In genomic region chr3:94417963-94418455, GRCh38 we compare ENCODE assay signal across 37 cellular contexts.
"Had no signal": no experiment of that assay in that cellular context is flagged by ENCODE, and none has a peak within 500 bp of the region (broad histone marks: within the 10 kb centered on the region; RNA-seq: fewer than 3 reads in every experiment).

No MANE protein-coding gene starts in this region.

- H3K27me3 ChIP-seq: adrenal gland, body of pancreas, brain microvascular endothelial cell, breast epithelium had no signal

- H3K4me1 ChIP-seq: adrenal gland, body of pancreas, breast epithelium had no signal

- H3K27ac Mint-ChIP-seq: activated B cell treated with CpG ODN at 0.5 μM for 24 hours; activated CD4-positive, alpha-beta memory T cell treated with anti-CD3 and anti-CD28 coated beads for 36 hours; activated CD4-positive, alpha-beta T cell treated with anti-CD3 and anti-CD28 coated beads, Interleukin-2, amount 10 ng/mL, durations not matched to agents 24 days and 14 days; activated CD8-positive, alpha-beta T cell treated with anti-CD3 and anti-CD28 coated beads for 36 hours; activated naive CD4-positive, alpha-beta T cell treated with anti-CD3 and anti-CD28 coated beads for 36 hours; activated naive CD4-positive, alpha-beta T cell treated with anti-CD3 and anti-CD28 coated beads, Interleukin-2, amount 50 U/mL, for 72 hours; activated naive CD8-positive, alpha-beta T cell treated with anti-CD3 and anti-CD28 coated beads for 36 hours; activated T-cell treated with anti-CD3 and anti-CD28 coated beads, Interleukin-2, amount 50 U/mL, for 72 hours; activated T-helper 1 cell treated with anti-CD3 and anti-CD28 coated beads, Interleukin-12 subunit alpha, Interleukin-12 subunit beta, Interleukin-2, Interleukin-4 antibody, amounts not matched to agents 30 ng/mL and 10 ng/mL and 1 ng/mL, durations not matched to agents 14 hours and 24 hours and 36 hours; activated T-helper 17 cell treated with anti-CD3 and anti-CD28 coated beads, Interleukin-2, amount 50 U/mL, for 72 hours; T-helper 1 cell treated with Interleukin-12 subunit alpha and Interleukin-12 subunit beta and Interleukin-4 antibody, amounts not matched to agents 30 μg/mL and 1 μg/mL, for 36 hours; T-helper 2 cell treated with Interferon-gamma antibody and Interleukin-4, amounts not matched to agents 5 μg/mL and 100 μg/mL, for 36 hours had no signal

- H3K27me3 Mint-ChIP-seq: activated B cell treated with CpG ODN at 0.5 μM for 24 hours; activated CD4-positive, alpha-beta memory T cell treated with anti-CD3 and anti-CD28 coated beads for 36 hours; activated CD4-positive, alpha-beta T cell treated with anti-CD3 and anti-CD28 coated beads, Interleukin-2, amount 10 ng/mL, durations not matched to agents 24 days and 14 days; activated CD8-positive, alpha-beta T cell treated with anti-CD3 and anti-CD28 coated beads for 36 hours; activated naive CD8-positive, alpha-beta T cell treated with anti-CD3 and anti-CD28 coated beads for 36 hours; activated T-helper 17 cell treated with anti-CD3 and anti-CD28 coated beads, Interleukin-2, amount 50 U/mL, for 72 hours had no signal

- H3K4me1 Mint-ChIP-seq: activated B cell treated with CpG ODN at 0.5 μM for 24 hours; activated CD4-positive, alpha-beta T cell treated with anti-CD3 and anti-CD28 coated beads, Interleukin-2, amount 10 ng/mL, durations not matched to agents 24 days and 14 days; activated naive CD8-positive, alpha-beta T cell treated with anti-CD3 and anti-CD28 coated beads for 36 hours; activated T-helper 17 cell treated with anti-CD3 and anti-CD28 coated beads, Interleukin-2, amount 50 U/mL, for 72 hours had no signal

- H3K9me3 ChIP-seq: body of pancreas, breast epithelium had no signal

- H3K27ac ChIP-seq: adrenal gland, body of pancreas, brain microvascular endothelial cell, breast epithelium, VCaP had no signal

- H3K36me3 Mint-ChIP-seq: activated CD4-positive, alpha-beta memory T cell treated with anti-CD3 and anti-CD28 coated beads for 36 hours; activated naive CD8-positive, alpha-beta T cell treated with anti-CD3 and anti-CD28 coated beads for 36 hours had no signal

- DNase-seq: activated B cell treated with CpG ODN at 0.5 μM for 24 hours; activated CD4-positive, alpha-beta memory T cell treated with anti-CD3 and anti-CD28 coated beads for 36 hours; activated CD4-positive, alpha-beta T cell treated with anti-CD3 and anti-CD28 coated beads for 4 hours; activated CD4-positive, alpha-beta T cell treated with anti-CD3 and anti-CD28 coated beads, Interleukin-2, amount 10 ng/mL, durations not matched to agents 24 days and 14 days; activated CD4-positive, alpha-beta T cell treated with anti-CD3 and anti-CD28 coated beads, Interleukin-2, amount 50 U/mL, for 1 hour; activated CD4-positive, alpha-beta T cell treated with anti-CD3 and anti-CD28 coated beads, Interleukin-2, amount 50 U/mL, for 4 hours; activated CD4-positive, CD25-positive, alpha-beta regulatory T cell treated with anti-CD3 and anti-CD28 coated beads, Interleukin-2, amount 50 U/mL, for 72 hours; activated CD8-positive, alpha-beta memory T cell treated with anti-CD3 and anti-CD28 coated beads, Interleukin-2, amount 50 U/mL, for 4 hours; activated CD8-positive, alpha-beta T cell treated with anti-CD3 and anti-CD28 coated beads for 36 hours; activated effector memory CD4-positive, alpha-beta T cell treated with anti-CD3 and anti-CD28 coated beads, Interleukin-2, amount 50 U/mL, for 16 hours; activated gamma-delta T cell treated with Interleukin-2 at 50 U/mL for 16 hours; activated naive CD4-positive, alpha-beta T cell; activated naive CD4-positive, alpha-beta T cell treated with anti-CD3 and anti-CD28 coated beads for 36 hours; activated naive CD4-positive, alpha-beta T cell treated with anti-CD3 and anti-CD28 coated beads, Interleukin-2, amount 50 U/mL, for 16 hours; activated naive CD8-positive, alpha-beta T cell treated with anti-CD3 and anti-CD28 coated beads for 36 hours; activated T-cell treated with anti-CD3 and anti-CD28 coated beads for 4 hours; activated T-cell treated with anti-CD3 and anti-CD28 coated beads, Interleukin-2, amount 50 U/mL, for 1 hour; activated T-cell treated with anti-CD3 and anti-CD28 coated beads, Interleukin-2, amount 50 U/mL, for 4 hours; activated T-cell treated with anti-CD3 and anti-CD28 coated beads, Interleukin-2, amount 50 U/mL, for 72 hours; adrenal gland; amniotic stem cell; aorta; body of pancreas; brain microvascular endothelial cell; central memory CD4-positive, alpha-beta T cell; T-helper 1 cell; T-helper 2 cell; T-helper 9 cell had no signal

- H3K4me3 ChIP-seq: adrenal gland, body of pancreas, breast epithelium had no signal

- ATAC-seq: activated CD8-positive, alpha-beta T cell treated with anti-CD3 and anti-CD28 coated beads for 36 hours; activated naive CD4-positive, alpha-beta T cell treated with anti-CD3 and anti-CD28 coated beads, Interleukin-2, amount 50 U/mL, for 72 hours; activated T-cell treated with anti-CD3 and anti-CD28 coated beads, Interleukin-2, amount 50 U/mL, for 4 hours; activated T-cell treated with anti-CD3 and anti-CD28 coated beads, Interleukin-2, amount 50 U/mL, for 72 hours; activated T-helper 17 cell treated with anti-CD3 and anti-CD28 coated beads, Interleukin-2, amount 50 U/mL, for 72 hours; body of pancreas had no signal

- H3K4me3 Mint-ChIP-seq: activated B cell treated with CpG ODN at 0.5 μM for 24 hours; activated CD4-positive, alpha-beta memory T cell treated with anti-CD3 and anti-CD28 coated beads for 36 hours; activated CD4-positive, alpha-beta T cell treated with anti-CD3 and anti-CD28 coated beads, Interleukin-2, amount 10 ng/mL, durations not matched to agents 24 days and 14 days; activated CD8-positive, alpha-beta T cell treated with anti-CD3 and anti-CD28 coated beads for 36 hours; activated naive CD4-positive, alpha-beta T cell treated with anti-CD3 and anti-CD28 coated beads for 36 hours; activated naive CD8-positive, alpha-beta T cell treated with anti-CD3 and anti-CD28 coated beads for 36 hours; activated T-cell treated with anti-CD3 and anti-CD28 coated beads, Interleukin-2, amount 50 U/mL, for 4 hours; activated T-cell treated with anti-CD3 and anti-CD28 coated beads, Interleukin-2, amount 50 U/mL, for 72 hours; activated T-helper 1 cell treated with anti-CD3 and anti-CD28 coated beads, Interleukin-12 subunit alpha, Interleukin-12 subunit beta, Interleukin-2, Interleukin-4 antibody, amounts not matched to agents 30 ng/mL and 10 ng/mL and 1 ng/mL, durations not matched to agents 14 hours and 24 hours and 36 hours; activated T-helper 17 cell treated with anti-CD3 and anti-CD28 coated beads, Interleukin-2, amount 50 U/mL, for 72 hours; T-helper 1 cell treated with Interleukin-12 subunit alpha and Interleukin-12 subunit beta and Interleukin-4 antibody, amounts not matched to agents 30 μg/mL and 1 μg/mL, for 36 hours; T-helper 2 cell treated with Interferon-gamma antibody and Interleukin-4, amounts not matched to agents 5 μg/mL and 100 μg/mL, for 36 hours had no signal

- FAIRE-seq: astrocyte, TTC549 had no signal

- H3K36me3 ChIP-seq: adrenal gland, brain microvascular endothelial cell, breast epithelium had no signal
